8 cellular contexts compared by ENCODE assay signal in genomic region chr17:71171270-71171669, GRCh38.
"Had no signal": no experiment of that assay in that cellular context is flagged by ENCODE, and none has a peak within 500 bp of the region (broad histone marks: within the 10 kb centered on the region; RNA-seq: fewer than 3 reads in every experiment).

No MANE protein-coding gene starts in this region.

- FAIRE-seq: HTR-8/SVneo, K562 had no signal

- H3K9me3 ChIP-seq: HAP-1 had no signal

- DNase-seq: GM23248, GOT3, H7, KG1 had no signal

- H3K27ac ChIP-seq: GM23248 had no signal

- H3K4me3 ChIP-seq: GM23248, HAP-1, K562 had no signal

- H3K36me3 ChIP-seq: HAP-1 had no signal

- ATAC-seq: HCT116, K562 had no signal

- H3K4me1 ChIP-seq: HAP-1 had no signal
